In genomic region chr3:47004369-47005211, GRCh38 we compare ENCODE assay signal across 14 cellular contexts.
"Had no signal": no experiment of that assay in that cellular context is flagged by ENCODE, and none has a peak within 500 bp of the region (broad histone marks: within the 10 kb centered on the region; RNA-seq: fewer than 3 reads in every experiment).

No MANE protein-coding gene starts in this region.

- H3K4me1 ChIP-seq: SJCRH30 had no signal

- H3K4me3 ChIP-seq: gastrocnemius medialis, heart right ventricle, ovary, SJCRH30, skin epidermis had no signal

- H3K4me3 Mint-ChIP-seq: activated CD4-positive, alpha-beta T cell treated with anti-CD3 and anti-CD28 coated beads for 36 hours; activated T-helper 17 cell treated with anti-CD3 and anti-CD28 coated beads, Interleukin-2, amount 50 U/mL, for 72 hours; effector memory CD8-positive, alpha-beta T cell; stimulated activated memory B cell treated with anti-CD40 and anti-IgM and Interleukin-4, amounts not matched to agents 10 μg/mL and 1 μg/mL and 100 μg/mL, for 72 hours had no signal

- H3K4me1 Mint-ChIP-seq: activated T-helper 17 cell treated with anti-CD3 and anti-CD28 coated beads, Interleukin-2, amount 50 U/mL, for 72 hours had no signal

- H3K9me3 Mint-ChIP-seq: activated T-helper 17 cell treated with anti-CD3 and anti-CD28 coated beads, Interleukin-2, amount 50 U/mL, for 72 hours; effector memory CD8-positive, alpha-beta T cell; stimulated activated memory B cell treated with anti-CD40 and anti-IgM and Interleukin-4, amounts not matched to agents 10 μg/mL and 1 μg/mL and 100 μg/mL, for 72 hours had no signal

- H3K36me3 ChIP-seq: ovary, SJCRH30 had no signal

- H3K27me3 ChIP-seq: gastrocnemius medialis, heart right ventricle, ovary, SJCRH30 had no signal

- H3K27ac Mint-ChIP-seq: activated CD4-positive, alpha-beta T cell treated with anti-CD3 and anti-CD28 coated beads for 36 hours; activated T-helper 17 cell treated with anti-CD3 and anti-CD28 coated beads, Interleukin-2, amount 50 U/mL, for 72 hours; stimulated activated memory B cell treated with anti-CD40 and anti-IgM and Interleukin-4, amounts not matched to agents 10 μg/mL and 1 μg/mL and 100 μg/mL, for 72 hours had no signal

- H3K27ac ChIP-seq: epithelial cell of prostate, gastrocnemius medialis, heart right ventricle, ovary, SJCRH30, skin epidermis had no signal

- ATAC-seq: activated CD4-positive, alpha-beta T cell treated with anti-CD3 and anti-CD28 coated beads for 36 hours; activated T-helper 17 cell treated with anti-CD3 and anti-CD28 coated beads, Interleukin-2, amount 50 U/mL, for 72 hours; effector memory CD8-positive, alpha-beta T cell; gastrocnemius medialis; heart right ventricle; left lobe of liver; stimulated activated memory B cell treated with anti-CD40 and anti-IgM and Interleukin-4, amounts not matched to agents 10 μg/mL and 1 μg/mL and 100 μg/mL, for 72 hours had no signal

- DNase-seq: activated CD4-positive, alpha-beta T cell treated with anti-CD3 and anti-CD28 coated beads for 36 hours; activated T-cell treated with anti-CD3 and anti-CD28 coated beads for 4 hours; effector memory CD8-positive, alpha-beta T cell; gastrocnemius medialis; mesenchymal stem cell; SJCRH30; trophoblast cell had no signal

- H3K9me3 ChIP-seq: gastrocnemius medialis, heart right ventricle, ovary, SJCRH30 had no signal
